ENCODE assay signal across 8 cellular contexts in genomic region chr18:63155169-63155852, GRCh38.
DNase-seq lines count a peak whose midpoint lies in the region; ATAC-seq and TF ChIP-seq lines count a peak whose summit lies in the region.

No MANE protein-coding gene starts in this region.

- H3K4me1 ChIP-seq in thoracic aorta (ENCODE audit: control insufficient read depth in 1 of 2, low read depth in 2 of 2): peaks cover 28 to 56% of the 10 kb centered on the region in 2 donors

- DNase-seq in NCI-H748 (lab: John Stamatoyannopoulos, UW; ENCODE audit: unreplicated experiment) (peak; percentile 98), nucleus accumbens (lab: John Stamatoyannopoulos, UW) (peak in 32 of 56 donors; percentile 12 to 59 (median 28)), thoracic aorta (ENCODE audit: low spot score) (no peak)
- DNase-seq in activated CD8-positive, alpha-beta memory T cell treated with anti-CD3 and anti-CD28 coated beads, Interleukin-2, amount 50 U/mL, for 4 hours: peak; percentile 84

- no peaks in the 10 kb centered on the region for H3K9me3 ChIP-seq in thoracic aorta

- peak; percentile 86 for TF ChIP-seq CTCF in C4-2B (conservative IDR thresholded peaks at IDR 0.05)
- TF ChIP-seq CTCF in thoracic aorta (IDR thresholded peaks at IDR 0.05): peak; percentile 56

- H3K27me3 ChIP-seq in thoracic aorta (replicated peaks; ENCODE audit: insufficient read depth): no peaks in the 10 kb centered on the region

- peak overlapping the region; percentile 42 for H3K4me3 ChIP-seq in thoracic aorta

- no peaks in the 10 kb centered on the region for H3K36me3 ChIP-seq in thoracic aorta

- H3K27ac ChIP-seq in C4-2B (no peak overlapping the region), thoracic aorta (peak overlapping the region in 1 of 2 donors; percentile 4)

- ATAC-seq in GM19351 (IDR thresholded peaks at IDR 0.05; ENCODE audit: unreplicated experiment) (peak; percentile 41), HG03460 (IDR thresholded peaks at IDR 0.05; ENCODE audit: unreplicated experiment) (peak; percentile 36), esophagus mucosa (peak; percentile 81), thoracic aorta (ENCODE audit: insufficient number of reproducible peaks, low FRiP score, low read depth) (no peak)
